Comparison of ENCODE assay signal across 6 cellular contexts in the genomic region with DNA sequence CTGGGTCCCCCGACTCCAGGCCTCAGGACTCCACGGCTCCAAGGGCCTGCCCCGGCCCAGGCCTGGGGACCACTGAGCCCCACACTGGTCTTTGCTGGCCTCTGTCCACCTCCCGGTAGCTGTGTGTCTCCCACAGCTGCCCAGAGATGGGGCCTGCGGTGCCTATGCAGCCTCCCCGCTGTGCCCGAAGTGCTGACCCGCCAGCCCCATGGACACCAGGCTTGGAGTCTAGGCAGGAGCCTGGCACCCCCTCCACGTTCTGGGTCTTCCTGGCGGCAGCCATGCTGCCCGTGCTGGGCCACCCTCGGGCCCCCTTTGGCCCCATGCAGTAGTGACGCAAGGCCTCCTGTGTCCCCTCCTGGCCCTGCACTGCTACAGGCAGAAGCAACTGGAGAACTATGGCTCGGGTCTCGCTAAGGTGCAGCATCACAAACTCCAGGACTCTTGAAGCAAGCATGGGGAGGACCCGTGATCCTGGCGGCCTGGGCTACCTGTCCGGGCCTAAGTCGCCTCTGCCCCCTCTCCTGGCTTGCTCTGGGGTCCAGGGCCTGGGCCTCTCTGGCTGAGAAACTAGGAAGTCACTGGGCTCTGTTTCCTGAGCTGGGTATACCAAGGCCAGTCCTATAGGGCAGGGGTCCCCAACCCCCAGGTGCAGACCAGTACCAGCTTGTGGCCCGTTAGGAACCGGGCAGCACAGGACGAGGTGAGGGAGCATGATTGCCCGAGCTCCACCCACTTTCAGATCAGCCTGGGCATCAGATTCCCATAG. TPM values are rescaled to one million over a fixed set of nuclear protein-coding genes. Genes with fewer than 3 reads are reported as not detected.
DNase-seq lines count a peak whose midpoint lies in the region.

No MANE protein-coding gene starts in this region.

- H2AFZ ChIP-seq in mesenchymal stem cell (ENCODE audit: low read depth, low read length), result no peak overlapping the region

- H3K27me3 Mint-ChIP-seq in T-helper 1 cell treated with Interleukin-12 subunit alpha and Interleukin-12 subunit beta and Interleukin-4 antibody, amounts not matched to agents 30 μg/mL and 1 μg/mL, for 36 hours (ENCODE audit: low read depth), result no peaks in the 10 kb centered on the region
- no peaks in the 10 kb centered on the region for H3K27me3 Mint-ChIP-seq in activated T-helper 2 cell treated with anti-CD3 and anti-CD28 coated beads, Interferon-gamma antibody, Interleukin-2, Interleukin-4, amounts not matched to agents 10 μg/mL and 5 μg/mL and 100 μg/mL, durations not matched to agents 14 hours and 24 hours and 36 hours (ENCODE audit: low read depth)

- H3K27ac Mint-ChIP-seq in T-helper 1 cell treated with Interleukin-12 subunit alpha and Interleukin-12 subunit beta and Interleukin-4 antibody, amounts not matched to agents 30 μg/mL and 1 μg/mL, for 36 hours, result peak overlapping the region; percentile 79
- H3K27ac Mint-ChIP-seq in activated T-helper 2 cell treated with anti-CD3 and anti-CD28 coated beads, Interferon-gamma antibody, Interleukin-2, Interleukin-4, amounts not matched to agents 10 μg/mL and 5 μg/mL and 100 μg/mL, durations not matched to agents 14 hours and 24 hours and 36 hours, result peak overlapping the region; percentile 85

- 90% methylated on average over 23 of the region's 23 CpGs for WGBS in mesenchymal stem cell

- no peaks in the 10 kb centered on the region for H3K27me3 ChIP-seq in mesenchymal stem cell (ENCODE audit: control insufficient read depth in 1 of 2, insufficient read depth in 1 of 2, low read length in 2 of 2)

- H3K18ac ChIP-seq in mesenchymal stem cell (ENCODE audit: low read depth in 1 of 2, low read length in 2 of 2), result peak overlapping the region; percentile 81 to 98

- no peak overlapping the region for H3K27ac ChIP-seq in mesenchymal stem cell (ENCODE audit: low read length, poor library complexity, severe bottlenecking)

- peak overlapping the region; percentile 90 to 94 for H3K4me3 ChIP-seq in mesenchymal stem cell (ENCODE audit: insufficient read depth in 1 of 2, low read depth in 1 of 2, low read length in 2 of 2)

- no peak overlapping the region for H2BK15ac ChIP-seq in mesenchymal stem cell (ENCODE audit: low read depth, poor library complexity, severe bottlenecking)

- peak overlapping the region; percentile 96 for H3K9ac ChIP-seq in mesenchymal stem cell (ENCODE audit: low read length)

- peak overlapping the region; percentile 80 for H4K91ac ChIP-seq in mesenchymal stem cell (ENCODE audit: low read length)

- H3K36me3 ChIP-seq in mesenchymal stem cell (ENCODE audit: control insufficient read depth in 1 of 2, insufficient read depth in 2 of 2, low read depth in 1 of 2, low read length in 2 of 2), result peaks cover 23 to 43% of the 10 kb centered on the region in 2 experiments

- peak overlapping the region; percentile 55 for H2AK5ac ChIP-seq in mesenchymal stem cell (ENCODE audit: low read length, severe bottlenecking)

- H3K4me1 ChIP-seq in mesenchymal stem cell (ENCODE audit: control insufficient read depth, insufficient read depth, low read depth, low read length), result peaks cover 32% of the 10 kb centered on the region

- H3K9me3 ChIP-seq in mesenchymal stem cell (ENCODE audit: control insufficient read depth, low read length), result no peaks in the 10 kb centered on the region

- peak overlapping the region; percentile 77 to 94 for H3K14ac ChIP-seq in mesenchymal stem cell (ENCODE audit: low read length in 2 of 2)

- peak overlapping the region; percentile 69 to 94 for H3K4ac ChIP-seq in mesenchymal stem cell (ENCODE audit: low read depth in 1 of 2, low read length in 2 of 2)

- peak overlapping the region; percentile 95 for H3K4me2 ChIP-seq in mesenchymal stem cell (ENCODE audit: low read length, poor library complexity, severe bottlenecking)

- H3K4me1 Mint-ChIP-seq in T-helper 1 cell treated with Interleukin-12 subunit alpha and Interleukin-12 subunit beta and Interleukin-4 antibody, amounts not matched to agents 30 μg/mL and 1 μg/mL, for 36 hours (ENCODE audit: low read depth), result peaks cover 7% of the 10 kb centered on the region
- peaks cover 7% of the 10 kb centered on the region for H3K4me1 Mint-ChIP-seq in activated T-helper 2 cell treated with anti-CD3 and anti-CD28 coated beads, Interferon-gamma antibody, Interleukin-2, Interleukin-4, amounts not matched to agents 10 μg/mL and 5 μg/mL and 100 μg/mL, durations not matched to agents 14 hours and 24 hours and 36 hours (ENCODE audit: low read depth)

- H3K9me3 Mint-ChIP-seq in T-helper 1 cell treated with Interleukin-12 subunit alpha and Interleukin-12 subunit beta and Interleukin-4 antibody, amounts not matched to agents 30 μg/mL and 1 μg/mL, for 36 hours, result no peaks in the 10 kb centered on the region
- H3K9me3 Mint-ChIP-seq in activated T-helper 2 cell treated with anti-CD3 and anti-CD28 coated beads, Interferon-gamma antibody, Interleukin-2, Interleukin-4, amounts not matched to agents 10 μg/mL and 5 μg/mL and 100 μg/mL, durations not matched to agents 14 hours and 24 hours and 36 hours, result no peaks in the 10 kb centered on the region

- no peak for DNase-seq in T-helper 1 cell
- DNase-seq in activated T-helper 2 cell treated with anti-CD3 and anti-CD28 coated beads, Interferon-gamma antibody, Interleukin-2, Interleukin-4, amounts not matched to agents 10 μg/mL and 5 μg/mL and 100 μg/mL, durations not matched to agents 14 hours and 24 hours and 36 hours (ENCODE audit: low spot score), result no peak
- DNase-seq in mesenchymal stem cell, result no peak
- DNase-seq in cerebellar cortex (ENCODE audit: low spot score), result no peak
- no peak for DNase-seq in effector CD8-positive, alpha-beta T cell (lab: John Stamatoyannopoulos, UW)

- H2BK120ac ChIP-seq in mesenchymal stem cell (ENCODE audit: low read depth, low read length), result peak overlapping the region; percentile 83

- peak overlapping the region in 1 of 2 experiments; percentile 68 for H2BK12ac ChIP-seq in mesenchymal stem cell (ENCODE audit: low read length in 2 of 2)

- H3K23ac ChIP-seq in mesenchymal stem cell (ENCODE audit: low read length in 2 of 2), result peak overlapping the region in 1 of 2 experiments; percentile 84

- H4K8ac ChIP-seq in mesenchymal stem cell (ENCODE audit: low read length), result peak overlapping the region; percentile 88

- intact Hi-C loops in activated T-helper 2 cell treated with anti-CD3 and anti-CD28 coated beads, Interferon-gamma antibody, Interleukin-2, Interleukin-4, amounts not matched to agents 10 μg/mL and 5 μg/mL and 100 μg/mL, durations not matched to agents 14 hours and 24 hours and 36 hours (cut with micrococcal nuclease), result loop anchor here (2.0 to 10.0 kb wide), 2 partner anchors 30 to 200 kb away; a partner anchor contains a TSS

- peaks cover 20% of the 10 kb centered on the region for H3K36me3 Mint-ChIP-seq in T-helper 1 cell treated with Interleukin-12 subunit alpha and Interleukin-12 subunit beta and Interleukin-4 antibody, amounts not matched to agents 30 μg/mL and 1 μg/mL, for 36 hours (ENCODE audit: low read depth)
- H3K36me3 Mint-ChIP-seq in activated T-helper 2 cell treated with anti-CD3 and anti-CD28 coated beads, Interferon-gamma antibody, Interleukin-2, Interleukin-4, amounts not matched to agents 10 μg/mL and 5 μg/mL and 100 μg/mL, durations not matched to agents 14 hours and 24 hours and 36 hours (ENCODE audit: low read depth), result peaks cover 30% of the 10 kb centered on the region

- H3K4me3 Mint-ChIP-seq in T-helper 1 cell treated with Interleukin-12 subunit alpha and Interleukin-12 subunit beta and Interleukin-4 antibody, amounts not matched to agents 30 μg/mL and 1 μg/mL, for 36 hours, result peak overlapping the region; percentile 77
- H3K4me3 Mint-ChIP-seq in activated T-helper 2 cell treated with anti-CD3 and anti-CD28 coated beads, Interferon-gamma antibody, Interleukin-2, Interleukin-4, amounts not matched to agents 10 μg/mL and 5 μg/mL and 100 μg/mL, durations not matched to agents 14 hours and 24 hours and 36 hours (ENCODE audit: low read depth), result peak overlapping the region; percentile 83

- peaks cover 27% of the 10 kb centered on the region for H3K79me1 ChIP-seq in mesenchymal stem cell (replicated peaks; ENCODE audit: low read length, poor library complexity, severe bottlenecking)

- no peak overlapping the region for H2BK5ac ChIP-seq in mesenchymal stem cell (ENCODE audit: low read depth, low read length, poor library complexity, severe bottlenecking)

RNA-seq across cellular contexts. Expression of a gene that starts 0.9 kb away (rescaled TPM):
- total RNA-seq in activated T-helper 2 cell treated with anti-CD3 and anti-CD28 coated beads, Interferon-gamma antibody, Interleukin-2, Interleukin-4, amounts not matched to agents 10 μg/mL and 5 μg/mL and 100 μg/mL, durations not matched to agents 14 hours and 24 hours and 36 hours, result 27.7 and 29.8 TPM in 2 replicates
- 15.0 TPM for polyA plus RNA-seq in mesenchymal stem cell (2013, experiment 1 of 2)
- polyA plus RNA-seq in mesenchymal stem cell (2013, experiment 2 of 2), result 13.1 TPM

RNA-seq across cellular contexts. Expression of a gene that starts 1.1 kb away (rescaled TPM):
- total RNA-seq in activated T-helper 2 cell treated with anti-CD3 and anti-CD28 coated beads, Interferon-gamma antibody, Interleukin-2, Interleukin-4, amounts not matched to agents 10 μg/mL and 5 μg/mL and 100 μg/mL, durations not matched to agents 14 hours and 24 hours and 36 hours, result 208 and 235 TPM in 2 replicates
- 1,109 TPM for polyA plus RNA-seq in mesenchymal stem cell (2013, experiment 1 of 2)
- polyA plus RNA-seq in mesenchymal stem cell (2013, experiment 2 of 2), result 1,079 TPM

RNA-seq across cellular contexts. Expression of a gene that starts 13.7 kb away (rescaled TPM):
- 0.50 and 0.74 TPM in 2 replicates for total RNA-seq in activated T-helper 2 cell treated with anti-CD3 and anti-CD28 coated beads, Interferon-gamma antibody, Interleukin-2, Interleukin-4, amounts not matched to agents 10 μg/mL and 5 μg/mL and 100 μg/mL, durations not matched to agents 14 hours and 24 hours and 36 hours
- 1.4 TPM for polyA plus RNA-seq in mesenchymal stem cell (2013, experiment 1 of 2)
- polyA plus RNA-seq in mesenchymal stem cell (2013, experiment 2 of 2), result 1.3 TPM

RNA-seq across cellular contexts. Expression of a gene that starts 30.4 kb away (rescaled TPM):
- 35.0 and 39.2 TPM in 2 replicates for total RNA-seq in activated T-helper 2 cell treated with anti-CD3 and anti-CD28 coated beads, Interferon-gamma antibody, Interleukin-2, Interleukin-4, amounts not matched to agents 10 μg/mL and 5 μg/mL and 100 μg/mL, durations not matched to agents 14 hours and 24 hours and 36 hours
- polyA plus RNA-seq in mesenchymal stem cell (2013, experiment 1 of 2), result 33.6 TPM
- polyA plus RNA-seq in mesenchymal stem cell (2013, experiment 2 of 2), result 32.1 TPM

RNA-seq across cellular contexts. Expression of a gene that starts 49.8 kb away (rescaled TPM):
- 10.7 and 13.3 TPM in 2 replicates for total RNA-seq in activated T-helper 2 cell treated with anti-CD3 and anti-CD28 coated beads, Interferon-gamma antibody, Interleukin-2, Interleukin-4, amounts not matched to agents 10 μg/mL and 5 μg/mL and 100 μg/mL, durations not matched to agents 14 hours and 24 hours and 36 hours
- 1.3 TPM for polyA plus RNA-seq in mesenchymal stem cell (2013, experiment 1 of 2)
- 0.97 TPM for polyA plus RNA-seq in mesenchymal stem cell (2013, experiment 2 of 2)
